Comparison of ENCODE assay signal across 15 cellular contexts in genomic region chr15:76011611-76012010, GRCh38. TPM values are rescaled to one million over a fixed set of nuclear protein-coding genes. Genes with fewer than 3 reads are reported as not detected.
DNase-seq lines count a peak whose midpoint lies in the region; ATAC-seq and TF ChIP-seq lines count a peak whose summit lies in the region.
"Had no signal": no experiment of that assay in that cellular context is flagged by ENCODE, and none has a peak within 500 bp of the region (broad histone marks: within the 10 kb centered on the region; RNA-seq: fewer than 3 reads in every experiment).

No MANE protein-coding gene starts in this region.

- peak overlapping the region; percentile 90 for H2AFZ ChIP-seq in Loucy (ENCODE audit: low read length)

- peaks cover 36% of the 10 kb centered on the region for H3K4me1 Mint-ChIP-seq in CD14-positive monocyte
- peaks cover 0 to 8% (median 7%) of the 10 kb centered on the region in 7 donors for H3K4me1 Mint-ChIP-seq in naive thymus-derived CD4-positive, alpha-beta T cell
- peaks cover 2% of the 10 kb centered on the region for H3K4me1 Mint-ChIP-seq in T-helper 2 cell treated with Interferon-gamma antibody and Interleukin-4, amounts not matched to agents 5 μg/mL and 100 μg/mL, for 36 hours (ENCODE audit: low read depth)

- H3K4me3 Mint-ChIP-seq in CD14-positive monocyte, result peak overlapping the region; percentile 69 to 93
- H3K4me3 Mint-ChIP-seq in naive thymus-derived CD4-positive, alpha-beta T cell, result peak overlapping the region in 6 of 10 donors; percentile 11 to 56 (median 52)
- H3K4me3 Mint-ChIP-seq in T-helper 2 cell treated with Interferon-gamma antibody and Interleukin-4, amounts not matched to agents 5 μg/mL and 100 μg/mL, for 36 hours, result no peak overlapping the region
- H3K4me3 Mint-ChIP-seq: activated CD8-positive, alpha-beta T cell treated with anti-CD3 and anti-CD28 coated beads, Interleukin-2, amount 10 ng/mL, durations not matched to agents 7 days and 5 days; neural crest cell had no signal

- CTCF ChIA-PET in naive thymus-derived CD4-positive, alpha-beta T cell (lab: Charles Lee), result no interaction called here

- H3K9ac ChIP-seq in Loucy (ENCODE audit: low read depth, low read length, poor library complexity, severe bottlenecking), result no peak overlapping the region

- TF ChIP-seq CTCF in CD14-positive monocyte (IDR thresholded peaks at IDR 0.05) (no peak), Loucy (conservative IDR thresholded peaks at IDR 0.05; ENCODE audit: low read length) (no peak), choroid plexus epithelial cell (conservative IDR thresholded peaks at IDR 0.05; ENCODE audit: low read depth, low read length) (no peak)

- H3F3A ChIP-seq in Loucy (ENCODE audit: low read depth), result no peaks in the 10 kb centered on the region

- H3K36me3 Mint-ChIP-seq in CD14-positive monocyte, result peaks cover 0 to 2% of the 10 kb centered on the region in 2 donors
- peaks cover 0 to 4% (median 0%) of the 10 kb centered on the region in 5 donors for H3K36me3 Mint-ChIP-seq in naive thymus-derived CD4-positive, alpha-beta T cell
- H3K36me3 Mint-ChIP-seq in T-helper 2 cell treated with Interferon-gamma antibody and Interleukin-4, amounts not matched to agents 5 μg/mL and 100 μg/mL, for 36 hours (ENCODE audit: low read depth), result no peaks in the 10 kb centered on the region
- H3K36me3 Mint-ChIP-seq in activated naive CD4-positive, alpha-beta T cell treated with anti-CD3 and anti-CD28 coated beads, Interleukin-2, amount 50 U/mL, for 72 hours, result peaks cover 5 to 7% of the 10 kb centered on the region in 2 donors

- H4K20me1 ChIP-seq in Loucy (ENCODE audit: insufficient read depth, low read length, poor library complexity, severe bottlenecking), result no peaks in the 10 kb centered on the region

- no peaks in the 10 kb centered on the region for H3K9me2 ChIP-seq in Loucy (replicated peaks; ENCODE audit: low read depth, low read length)

- H3K36me3 ChIP-seq in Loucy (ENCODE audit: insufficient read depth, low read length), result no peaks in the 10 kb centered on the region
- no peaks in the 10 kb centered on the region for H3K36me3 ChIP-seq in naive thymus-derived CD4-positive, alpha-beta T cell (ENCODE audit: control insufficient read depth in 2 of 3, insufficient read depth in 3 of 3, low read length in 3 of 3)

- POLR2A ChIA-PET in naive thymus-derived CD4-positive, alpha-beta T cell (lab: Charles Lee), result no interaction called here

- intact Hi-C loops in CD14-positive monocyte (cut with micrococcal nuclease), result no loop called here
- intact Hi-C loops in naive thymus-derived CD4-positive, alpha-beta T cell (cut with micrococcal nuclease), result no loop called here

- no peak overlapping the region for H3K27ac ChIP-seq in naive thymus-derived CD4-positive, alpha-beta T cell (ENCODE audit: low read depth, low read length)

- H3K9me3 Mint-ChIP-seq in CD14-positive monocyte, result peaks cover 2 to 14% (median 9%) of the 10 kb centered on the region in 7 donors
- H3K9me3 Mint-ChIP-seq in naive thymus-derived CD4-positive, alpha-beta T cell, result peaks cover 4 to 29% (median 10%) of the 10 kb centered on the region in 11 donors
- peaks cover 6% of the 10 kb centered on the region for H3K9me3 Mint-ChIP-seq in T-helper 2 cell treated with Interferon-gamma antibody and Interleukin-4, amounts not matched to agents 5 μg/mL and 100 μg/mL, for 36 hours
- peaks cover 6% of the 10 kb centered on the region in 2 donors for H3K9me3 Mint-ChIP-seq in activated naive CD4-positive, alpha-beta T cell treated with anti-CD3 and anti-CD28 coated beads, Interleukin-2, amount 50 U/mL, for 72 hours

- H3K4me3 ChIP-seq in Loucy (ENCODE audit: low read length, poor library complexity, severe bottlenecking), result peak overlapping the region; percentile 70
- no peak overlapping the region for H3K4me3 ChIP-seq in choroid plexus epithelial cell (ENCODE audit: low read depth, low read length)
- H3K4me3 ChIP-seq in naive thymus-derived CD4-positive, alpha-beta T cell (ENCODE audit: low read length), result no peak overlapping the region

- H3K9me3 ChIP-seq in Loucy (ENCODE audit: insufficient read depth, low read depth, low read length), result no peaks in the 10 kb centered on the region
- H3K9me3 ChIP-seq in naive thymus-derived CD4-positive, alpha-beta T cell (ENCODE audit: control insufficient read depth in 2 of 3, low read length in 3 of 3), result no peaks in the 10 kb centered on the region

- H3K4me2 ChIP-seq in Loucy (ENCODE audit: low read depth, low read length, poor library complexity, severe bottlenecking), result peak overlapping the region; percentile 74

- peak overlapping the region in 5 of 7 donors; percentile 55 to 88 (median 83) for H3K27ac Mint-ChIP-seq in CD14-positive monocyte
- no peak overlapping the region for H3K27ac Mint-ChIP-seq in naive thymus-derived CD4-positive, alpha-beta T cell
- no peak overlapping the region for H3K27ac Mint-ChIP-seq in T-helper 2 cell treated with Interferon-gamma antibody and Interleukin-4, amounts not matched to agents 5 μg/mL and 100 μg/mL, for 36 hours
- no peak overlapping the region for H3K27ac Mint-ChIP-seq in activated naive CD4-positive, alpha-beta T cell treated with anti-CD3 and anti-CD28 coated beads, Interleukin-2, amount 50 U/mL, for 72 hours
- H3K27ac Mint-ChIP-seq: activated CD8-positive, alpha-beta T cell treated with anti-CD3 and anti-CD28 coated beads, Interleukin-2, amount 10 ng/mL, durations not matched to agents 7 days and 5 days; activated T-helper 2 cell treated with anti-CD3 and anti-CD28 coated beads, Interferon-gamma antibody, Interleukin-2, Interleukin-4, amounts not matched to agents 10 μg/mL and 5 μg/mL and 100 μg/mL, durations not matched to agents 14 hours and 24 hours and 36 hours had no signal

- DNase-seq in CD14-positive monocyte (ENCODE audit: low spot score) (no peak), choroid plexus epithelial cell (ENCODE audit: low read depth) (peak; percentile 17), amygdala (lab: John Stamatoyannopoulos, UW) (no peak)
- DNase-seq in naive thymus-derived CD4-positive, alpha-beta T cell, result no peak
- DNase-seq in T-helper 2 cell treated with Interferon-gamma antibody and Interleukin-4, amounts not matched to agents 5 μg/mL and 100 μg/mL, for 36 hours (ENCODE audit: low spot score), result no peak
- no peak for DNase-seq in activated naive CD4-positive, alpha-beta T cell treated with anti-CD3 and anti-CD28 coated beads, Interleukin-2, amount 50 U/mL, for 72 hours (ENCODE audit: low spot score in 2 of 2)
- DNase-seq: activated CD8-positive, alpha-beta T cell treated with anti-CD3 and anti-CD28 coated beads, Interleukin-2, amount 10 ng/mL, durations not matched to agents 7 days and 5 days; NCI-H1436; stimulated activated CD4-positive, alpha-beta T cell treated with anti-CD3 and anti-CD28 coated beads, Interleukin-4, amount 100 ng/mL, for 4 hours had no signal

- H3K27me3 ChIP-seq in Loucy (ENCODE audit: insufficient read depth, low read length, poor library complexity, severe bottlenecking), result no peaks in the 10 kb centered on the region
- no peaks in the 10 kb centered on the region for H3K27me3 ChIP-seq in naive thymus-derived CD4-positive, alpha-beta T cell (ENCODE audit: control insufficient read depth in 2 of 2, insufficient read depth in 2 of 2, low read length in 2 of 2)

- no peaks in the 10 kb centered on the region for H3K4me1 ChIP-seq in Loucy (ENCODE audit: insufficient read depth, low read length, poor library complexity, severe bottlenecking)
- no peaks in the 10 kb centered on the region for H3K4me1 ChIP-seq in naive thymus-derived CD4-positive, alpha-beta T cell (ENCODE audit: control insufficient read depth in 2 of 2, insufficient read depth in 2 of 2, low read length in 2 of 2)

- no peak for ATAC-seq in naive thymus-derived CD4-positive, alpha-beta T cell
- no peak for ATAC-seq in GM21423 (IDR thresholded peaks at IDR 0.05; ENCODE audit: unreplicated experiment)
- ATAC-seq in activated naive CD4-positive, alpha-beta T cell treated with anti-CD3 and anti-CD28 coated beads, Interleukin-2, amount 50 U/mL, for 72 hours, result no peak
- ATAC-seq: activated CD8-positive, alpha-beta T cell treated with anti-CD3 and anti-CD28 coated beads, Interleukin-2, amount 10 ng/mL, durations not matched to agents 7 days and 5 days; sciatic nerve had no signal

- H3K79me2 ChIP-seq in Loucy (ENCODE audit: insufficient read depth, low read length), result no peaks in the 10 kb centered on the region

- H3K27me3 Mint-ChIP-seq in CD14-positive monocyte (ENCODE audit: low read depth in 3 of 3), result no peaks in the 10 kb centered on the region
- H3K27me3 Mint-ChIP-seq in naive thymus-derived CD4-positive, alpha-beta T cell, result peaks cover 25 to 56% (median 33%) of the 10 kb centered on the region in 5 donors
- H3K27me3 Mint-ChIP-seq in T-helper 2 cell treated with Interferon-gamma antibody and Interleukin-4, amounts not matched to agents 5 μg/mL and 100 μg/mL, for 36 hours (ENCODE audit: low read depth), result peaks cover 40% of the 10 kb centered on the region

RNA-seq across cellular contexts. Expression of gene NRG4, which starts 0.6 kb away (rescaled TPM):
- polyA plus RNA-seq in CD14-positive monocyte, result under 1 TPM; 0.20 to 0.44 TPM
- total RNA-seq in naive thymus-derived CD4-positive, alpha-beta T cell, result not detected
- not detected for polyA plus RNA-seq in naive thymus-derived CD4-positive, alpha-beta T cell
- total RNA-seq in activated naive CD4-positive, alpha-beta T cell treated with anti-CD3 and anti-CD28 coated beads, Interleukin-2, amount 50 U/mL, for 72 hours, result not detected
- total RNA-seq: activated CD8-positive, alpha-beta T cell treated with anti-CD3 and anti-CD28 coated beads, Interleukin-2, amount 10 ng/mL, durations not matched to agents 7 days and 5 days; activated T-helper 2 cell treated with anti-CD3 and anti-CD28 coated beads, Interferon-gamma antibody, Interleukin-2, Interleukin-4, amounts not matched to agents 10 μg/mL and 5 μg/mL and 100 μg/mL, durations not matched to agents 14 hours and 24 hours and 36 hours; neural crest cell had no signal

RNA-seq across cellular contexts. Expression of gene TMEM266, which starts 48.2 kb away (rescaled TPM):
- polyA plus RNA-seq in CD14-positive monocyte, result not detected
- total RNA-seq in naive thymus-derived CD4-positive, alpha-beta T cell, result not detected
- not detected for polyA plus RNA-seq in naive thymus-derived CD4-positive, alpha-beta T cell
- total RNA-seq in activated naive CD4-positive, alpha-beta T cell treated with anti-CD3 and anti-CD28 coated beads, Interleukin-2, amount 50 U/mL, for 72 hours, result not detected
- total RNA-seq: activated CD8-positive, alpha-beta T cell treated with anti-CD3 and anti-CD28 coated beads, Interleukin-2, amount 10 ng/mL, durations not matched to agents 7 days and 5 days; activated T-helper 2 cell treated with anti-CD3 and anti-CD28 coated beads, Interferon-gamma antibody, Interleukin-2, Interleukin-4, amounts not matched to agents 10 μg/mL and 5 μg/mL and 100 μg/mL, durations not matched to agents 14 hours and 24 hours and 36 hours; left lobe of liver had no signal

Comparison
In these comparisons a context has a peak if more than half of its experiments do, and no peak if none do; other contexts are left out.
1. H3K27ac Mint-ChIP-seq: peak in CD14-positive monocyte (5 of 7); none in naive thymus-derived CD4-positive, alpha-beta T cell (0 of 9), T-helper 2 cell treated with Interferon-gamma antibody and Interleukin-4, amounts not matched to agents 5 μg/mL and 100 μg/mL, for 36 hours (single experiment) and activated naive CD4-positive, alpha-beta T cell treated with anti-CD3 and anti-CD28 coated beads, Interleukin-2, amount 50 U/mL, for 72 hours (0 of 2).